Comparison of ENCODE assay signal across 17 cellular contexts in genomic region chr2:80102026-80102425, GRCh38.
A peak's percentile ranks its signal among the peaks of the same experiment; 100 is the strongest.
DNase-seq lines count a peak whose midpoint lies in the region; ATAC-seq, FAIRE-seq and TF ChIP-seq lines count a peak whose summit lies in the region.
"Had no signal": no experiment of that assay in that cellular context is flagged by ENCODE, and none has a peak within 500 bp of the region (broad histone marks: within the 10 kb centered on the region; RNA-seq: fewer than 3 reads in every experiment).

No MANE protein-coding gene starts in this region.

- H3K4me3 ChIP-seq in epithelial cell of esophagus (ENCODE audit: low read length) = no peak overlapping the region
- H3K4me3 ChIP-seq: dorsolateral prefrontal cortex, esophagus squamous epithelium, left ventricle myocardium inferior, thyroid gland had no signal

- no peak for ATAC-seq in GM21360 (IDR thresholded peaks at IDR 0.05; ENCODE audit: unreplicated experiment)

- no peak for FAIRE-seq in RCC 7860 (lab: Jason Lieb, UNC)

- DNase-seq in EH (ENCODE audit: low read depth) (peak; percentile 92), RCC 7860 (ENCODE audit: low spot score) (peak; percentile 25), epithelial cell of esophagus (ENCODE audit: low read depth) (peak; percentile 32), myocyte (ENCODE audit: low read depth) (peak; percentile 3), putamen (ENCODE audit: low spot score) (no peak), nucleus accumbens (lab: John Stamatoyannopoulos, UW) (no peak), mucosa of gallbladder (ENCODE audit: low spot score) (no peak)
- DNase-seq: activated CD4-positive, alpha-beta T cell treated with anti-CD3 and anti-CD28 coated beads, Interleukin-2, amount 10 ng/mL, durations not matched to agents 7 days and 5 days; activated naive CD4-positive, alpha-beta T cell; dorsolateral prefrontal cortex; esophagus squamous epithelium; H7; Kasumi-1; left ventricle myocardium inferior; NCI-H146; thyroid gland had no signal

- no peak for TF ChIP-seq CTCF in epithelial cell of esophagus (IDR thresholded peaks at IDR 0.05; ENCODE audit: insufficient read depth, low read depth, low read length, missing control alignments)

Comparison
In these comparisons a context has a peak if more than half of its experiments do, and no peak if none do; other contexts are left out.
1. DNase-seq: peak in EH (single experiment), RCC 7860 (single experiment), epithelial cell of esophagus (single experiment) and myocyte (single experiment); none in putamen (single experiment), nucleus accumbens (0 of 56) and mucosa of gallbladder (single experiment).